In the genomic region with DNA sequence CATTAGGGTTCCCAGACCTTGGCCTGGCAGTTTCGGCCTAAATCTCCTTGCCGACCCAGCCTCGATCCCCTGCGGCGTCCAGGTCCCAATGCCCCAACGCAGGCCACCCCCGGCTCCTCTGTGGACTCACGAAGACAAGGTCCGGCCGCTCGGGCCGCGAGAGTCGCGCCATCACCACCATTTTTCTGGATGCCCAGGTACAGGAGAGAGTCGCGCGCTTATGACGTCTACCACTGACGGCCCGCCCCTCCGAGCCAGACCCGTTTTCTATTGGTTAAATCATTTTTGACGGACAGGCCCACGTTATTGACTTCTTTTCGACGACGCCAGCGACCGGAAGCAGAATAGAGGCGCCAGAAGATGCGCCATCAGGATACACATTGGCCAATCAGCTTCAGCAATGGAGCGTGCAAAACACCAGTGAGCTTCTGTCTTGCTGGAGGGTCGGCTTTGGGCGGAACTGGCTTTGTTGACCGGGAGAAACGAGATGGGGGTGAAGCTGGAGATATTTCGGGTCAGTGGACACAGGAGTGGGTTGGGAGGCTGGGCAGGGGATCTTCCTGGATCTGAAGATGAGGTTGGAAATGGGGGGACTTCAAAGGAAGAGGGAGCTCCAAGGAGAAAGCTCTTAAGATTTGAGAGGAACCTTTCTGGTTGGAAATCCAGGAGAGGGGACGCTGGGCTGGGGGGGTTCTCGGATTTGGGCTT, we compare ENCODE assay signal across 8 cellular contexts. TPM values are rescaled to one million over a fixed set of nuclear protein-coding genes. Genes with fewer than 3 reads are reported as not detected.
DNase-seq lines count a peak whose midpoint lies in the region; ATAC-seq and TF ChIP-seq lines count a peak whose summit lies in the region.

A gene with protein sequence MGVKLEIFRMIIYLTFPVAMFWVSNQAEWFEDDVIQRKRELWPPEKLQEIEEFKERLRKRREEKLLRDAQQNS (plus strand): TSS at position 447 of the 708 bp plus-strand sequence. CDS start 41 bp downstream, at position 488.
A gene (minus strand): TSS at position 199 of the 708 bp plus-strand sequence. CDS start 18 bp downstream, at position 181.

- no peak for TF ChIP-seq CTCF in BJ (IDR thresholded peaks at IDR 0.05; ENCODE audit: insufficient read depth, low read depth, low read length)

- ATAC-seq in GM19324 (IDR thresholded peaks at IDR 0.05; ENCODE audit: low FRiP score, unreplicated experiment) (peak; percentile 92), HG03520 (IDR thresholded peaks at IDR 0.05; ENCODE audit: unreplicated experiment) (peak; percentile 87), left colon (peak; percentile 98)

- CTCF ChIA-PET in BJ (lab: Yijun Ruan, JAX): interaction anchor here (1.2 to 1.9 kb wide), 4 partner anchors 22 to 170 kb away, joined by 4 to 6 read pairs (median 5); a partner anchor contains a TSS

- intact Hi-C loops in left colon (cut with DNase I, micrococcal nuclease): no loop called here

- H3K27me3 ChIP-seq in BJ (ENCODE audit: control insufficient read depth, insufficient read depth, low read length): no peaks in the 10 kb centered on the region

- peaks cover 10% of the 10 kb centered on the region for H3K36me3 ChIP-seq in BJ (ENCODE audit: control insufficient read depth, insufficient read depth, low read length)

- H3K4me3 ChIP-seq in BJ (ENCODE audit: low read depth, low read length): peak within 1 kb of the TSS; percentile 93

- peak; percentile 94 for DNase-seq in BJ (ENCODE audit: low read depth)
- DNase-seq in NCI-H748 (lab: John Stamatoyannopoulos, UW; ENCODE audit: unreplicated experiment): peak; percentile 96
- peak; percentile 93 for DNase-seq in activated CD4-positive, alpha-beta T cell treated with anti-CD3 and anti-CD28 coated beads, Interleukin-2, amount 50 U/mL, for 1 hour
- peak; percentile 76 for DNase-seq in cortex of kidney (lab: John Stamatoyannopoulos, UW)
- DNase-seq in left colon: peak; percentile 94 to 97
- DNase-seq in stimulated activated CD4-positive, alpha-beta T cell treated with anti-CD3 and anti-CD28 coated beads, Interleukin-1b, Interleukin-23, amount 100 ng/mL, for 48 hours: peak; percentile 95

- POLR2A ChIA-PET in BJ (lab: Charles Lee): no interaction called here

RNA-seq across cellular contexts. Expression of the first gene that starts in this region (rescaled TPM):
- 8.9 and 28.5 TPM in 2 replicates for polyA plus RNA-seq in BJ (2011; rRNA removed)
- polyA minus RNA-seq in BJ (2011; rRNA and poly(A)+ RNA removed): 4.1 and 5.0 TPM in 2 replicates
- total RNA-seq in left colon: 100 to 1,000 TPM; 100 to 123 TPM

RNA-seq across cellular contexts. Expression of the second gene that starts in this region (rescaled TPM):
- polyA plus RNA-seq in BJ (2011; rRNA removed): 20.7 and 39.8 TPM in 2 replicates
- polyA minus RNA-seq in BJ (2011; rRNA and poly(A)+ RNA removed): 41.7 and 60.5 TPM in 2 replicates
- 10 to 100 TPM; 23.6 to 29.4 TPM for total RNA-seq in left colon

Comparison
In these comparisons a context has a peak if more than half of its experiments do, and no peak if none do; other contexts are left out.
1. Peak in every context shown above with its lines: DNase-seq, ATAC-seq and H3K4me3 ChIP-seq.